11 cellular contexts compared by ENCODE assay signal in genomic region chr3:175398676-175399075, GRCh38.
"Had no signal": no experiment of that assay in that cellular context is flagged by ENCODE, and none has a peak within 500 bp of the region (broad histone marks: within the 10 kb centered on the region; RNA-seq: fewer than 3 reads in every experiment).

No MANE protein-coding gene starts in this region.

- H3K4me1 ChIP-seq: left ventricle myocardium inferior had no signal

- H3K27me3 ChIP-seq: neutrophil, tibial artery had no signal

- H3K27ac ChIP-seq: neutrophil, tibial artery had no signal

- H3K4me3 ChIP-seq: left ventricle myocardium inferior, tibial artery had no signal

- H3K9me3 ChIP-seq: left ventricle myocardium inferior, tibial artery had no signal

- DNase-seq: activated CD4-positive, CD25-positive, alpha-beta regulatory T cell treated with anti-CD3 and anti-CD28 coated beads, Interleukin-2, amount 50 U/mL, for 72 hours; activated naive CD4-positive, alpha-beta T cell treated with anti-CD3 and anti-CD28 coated beads, Interleukin-2, amount 10 ng/mL, durations not matched to agents 7 days and 5 days; central memory CD4-positive, alpha-beta T cell; effector CD8-positive, alpha-beta T cell; kidney; left ventricle myocardium inferior; natural killer cell; stimulated activated CD4-positive, alpha-beta T cell treated with anti-CD3 and anti-CD28 coated beads, Interleukin-4, amount 100 ng/mL, for 1 hour; stimulated activated naive B cell treated with anti-CD40 and anti-IgM and Interleukin-4, amounts not matched to agents 10 μg/mL and 1 μg/mL and 100 μg/mL, for 72 hours; tibial artery had no signal

- H3K36me3 ChIP-seq: left ventricle myocardium inferior, neutrophil, tibial artery had no signal
